ENCODE assay signal across 8 cellular contexts in the genomic region with DNA sequence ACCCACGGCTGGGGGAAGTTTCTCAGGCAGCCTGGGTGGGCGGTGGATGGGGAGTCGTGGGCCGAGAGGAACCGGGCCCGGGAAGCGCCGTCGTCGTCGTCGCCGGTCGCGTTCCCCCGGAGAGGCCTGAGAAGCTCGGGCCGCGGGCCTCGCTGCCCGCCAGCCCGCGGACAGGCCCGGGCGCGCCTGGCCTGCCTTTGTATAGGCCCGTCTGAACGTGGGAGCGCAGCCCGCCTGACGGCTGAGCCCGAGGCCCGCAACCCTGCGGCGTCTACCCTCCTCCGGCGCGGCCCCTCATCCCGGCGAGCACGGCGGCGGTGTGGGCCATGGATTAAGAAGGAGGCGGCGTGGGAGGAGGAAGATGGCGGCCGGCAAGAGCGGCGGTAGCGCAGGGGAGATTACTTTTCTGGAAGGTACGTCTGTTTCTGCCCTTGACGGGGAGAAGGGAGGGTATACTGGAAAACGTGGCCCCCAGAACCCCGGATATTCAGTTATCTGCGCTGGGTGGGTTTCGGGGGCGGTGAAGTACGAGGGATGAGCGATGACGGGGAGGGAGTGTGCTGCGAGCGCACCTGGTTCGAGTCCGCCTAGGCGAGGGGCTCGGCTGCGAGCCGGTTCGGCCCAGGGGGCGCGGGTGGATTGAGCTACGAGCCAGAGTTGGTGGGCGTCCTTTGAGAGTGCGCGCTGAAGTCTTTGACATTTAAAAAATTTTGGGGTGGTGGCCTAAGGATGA. TPM values are rescaled to one million over a fixed set of nuclear protein-coding genes. Genes with fewer than 3 reads are reported as not detected.
DNase-seq lines count a peak whose midpoint lies in the region; ATAC-seq and TF ChIP-seq lines count a peak whose summit lies in the region.

No MANE protein-coding gene starts in this region.

- DNase-seq in GM10248 (ENCODE audit: extremely low spot score), result peak; percentile 48
- peak; percentile 77 for DNase-seq in GM23248
- peak; percentile 78 for DNase-seq in Karpas-422
- peak; percentile 60 to 65 for DNase-seq in cardiac fibroblast (ENCODE audit: low read depth in 2 of 2)
- peak; percentile 35 to 63 for DNase-seq in left colon
- DNase-seq in stimulated activated CD4-positive, alpha-beta T cell treated with anti-CD3 and anti-CD28 coated beads, Interleukin-4, amount 100 ng/mL, for 24 hours, result peak; percentile 69
- DNase-seq in globus pallidus (ENCODE audit: low spot score), result no peak

- in situ Hi-C loops in GM23248 (cut with MboI), result no loop called here

- H3K4me1 ChIP-seq in GM23248 (ENCODE audit: insufficient read depth) (peaks cover 13% of the 10 kb centered on the region; the same call in 1 of the 2 replicates), Karpas-422 (ENCODE audit: low read length) (peaks cover 51% of the 10 kb centered on the region)

- peak; percentile 67 for ATAC-seq in left colon

- H3K27me3 ChIP-seq in GM23248 (replicated peaks; ENCODE audit: insufficient read depth) (no peaks in the 10 kb centered on the region), Karpas-422 (ENCODE audit: low read length) (no peaks in the 10 kb centered on the region)

- POLR2A ChIA-PET in GM10248 (lab: Yijun Ruan, JAX), result interaction anchor here (0.6 to 1.4 kb wide), 2 partner anchors 9 to 53 kb away, joined by 4 to 7 read pairs; no protein-coding TSS in a partner anchor

- H3K79me2 ChIP-seq in GM23248 (ENCODE audit: insufficient read depth), result peaks cover 75% of the 10 kb centered on the region
- H3K79me2 ChIP-seq in Karpas-422 (ENCODE audit: low read length), result peaks cover 67% of the 10 kb centered on the region

- no peak for TF ChIP-seq CTCF in GM10248 (IDR thresholded peaks at IDR 0.05; ENCODE audit: control extremely low read depth, extremely low read depth, low read depth, missing control alignments)
- no peak for TF ChIP-seq CTCF in WI38 (IDR thresholded peaks at IDR 0.05; ENCODE audit: low read depth, low read length)
- no peak for TF ChIP-seq CTCF in cardiac fibroblast (IDR thresholded peaks at IDR 0.05; ENCODE audit: low read depth, low read length)

- H3K36me3 ChIP-seq in GM23248 (ENCODE audit: low read depth) (no peaks in the 10 kb centered on the region), Karpas-422 (ENCODE audit: insufficient read depth, low read length) (no peaks in the 10 kb centered on the region)

- peaks cover 20% of the 10 kb centered on the region; the same call in 1 of the 2 replicates for H3F3A ChIP-seq in GM23248 (ENCODE audit: insufficient read depth)

- H3K4me2 ChIP-seq in GM23248 (ENCODE audit: unreplicated experiment), result peak overlapping the region; percentile 96
- H3K4me2 ChIP-seq in Karpas-422 (ENCODE audit: low read depth, low read length, poor library complexity, severe bottlenecking), result peak overlapping the region; percentile 97

- H2AFZ ChIP-seq in GM23248 (peak overlapping the region; percentile 96), Karpas-422 (ENCODE audit: low read length) (peak overlapping the region; percentile 62; the same call in 1 of the 2 replicates)

- peak overlapping the region; percentile 98 for H3K9ac ChIP-seq in GM23248
- H3K9ac ChIP-seq in Karpas-422 (ENCODE audit: low read length), result peak overlapping the region; percentile 98

- 1 to 3% methylated on average over 64 to 66 of the region's 75 CpGs for WGBS in GM23248 (ENCODE audit: low coverage in 1 of 2, low lambda C conversion rate in 2 of 2, missing lambda C conversion rate in 2 of 2), 2 experiments

- peak overlapping the region; percentile 89 for H3K27ac ChIP-seq in GM23248
- H3K27ac ChIP-seq in Karpas-422 (ENCODE audit: low read length), result peak overlapping the region; percentile 83

- intact Hi-C loops in left colon (cut with DNase I, micrococcal nuclease), result no loop called here

- CTCF ChIA-PET in GM10248 (lab: Yijun Ruan, JAX), result interaction anchor here (0.7 to 1.8 kb wide), 5 partner anchors 8 to 305 kb away, joined by 3 to 12 read pairs (median 5); no protein-coding TSS in a partner anchor

- H3K4me3 ChIP-seq in GM23248 (peak overlapping the region; percentile 81), Karpas-422 (ENCODE audit: low read length) (peak overlapping the region; percentile 76), WI38 (ENCODE audit: low read depth, low read length) (peak overlapping the region; percentile 77), cardiac fibroblast (replicated peaks in 1 of 2; ENCODE audit: low read depth in 2 of 2, low read length in 2 of 2) (peak overlapping the region; percentile 77 to 87)

- H3K9me3 ChIP-seq in GM23248 (ENCODE audit: low read depth), result no peaks in the 10 kb centered on the region
- no peaks in the 10 kb centered on the region for H3K9me3 ChIP-seq in Karpas-422 (ENCODE audit: low read length)

- peaks cover 4% of the 10 kb centered on the region; the same call in 1 of the 2 replicates for H4K20me1 ChIP-seq in GM23248 (ENCODE audit: insufficient read depth)
- peaks cover 26% of the 10 kb centered on the region for H4K20me1 ChIP-seq in Karpas-422 (ENCODE audit: insufficient read depth, low read depth, low read length)

- H3K9me2 ChIP-seq in GM23248 (ENCODE audit: insufficient read depth) (no peaks in the 10 kb centered on the region), Karpas-422 (replicated peaks; ENCODE audit: insufficient read depth, low read length) (no peaks in the 10 kb centered on the region)

RNA-seq across cellular contexts. Expression of a gene that starts 0.7 kb away (rescaled TPM):
- total RNA-seq in GM23248 (2014; rRNA removed; shearing (Covaris generic)), result 50.8 and 67.9 TPM in 2 replicates
- 43.1 and 45.8 TPM in 2 replicates for polyA plus RNA-seq in GM23248 (2016; fragmentation: Nextera tagmentation; extraction: Ambion mirVana)
- 71.4 and 139 TPM in 2 replicates for total RNA-seq in Karpas-422 (2014; rRNA removed; shearing (Covaris generic); ENCODE audit: low replicate concordance)
- 10 to 100 TPM; 65.6 to 73.9 TPM for total RNA-seq in left colon
